15 cellular contexts compared by ENCODE assay signal in the genomic region with DNA sequence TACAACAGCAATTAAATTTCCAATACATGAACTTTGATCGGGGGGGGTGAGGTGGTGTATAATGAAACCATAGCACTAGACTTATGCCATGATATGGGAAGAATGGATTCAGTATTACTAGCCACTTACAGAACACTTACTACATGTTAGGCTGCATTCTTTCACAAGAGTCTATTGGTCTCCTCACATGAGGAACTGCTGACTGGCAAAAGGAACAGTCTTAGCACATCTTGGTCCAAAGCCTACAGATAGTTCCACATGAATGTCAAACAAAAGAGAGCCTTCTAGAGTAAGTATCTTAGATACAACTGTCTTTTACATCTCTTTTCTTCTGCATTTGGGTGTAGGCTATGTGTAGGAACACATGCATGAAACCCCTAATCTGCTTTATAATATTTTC.
"Had no signal": no experiment of that assay in that cellular context is flagged by ENCODE, and none has a peak within 500 bp of the region (broad histone marks: within the 10 kb centered on the region; RNA-seq: fewer than 3 reads in every experiment).

No MANE protein-coding gene starts in this region.

- H3K27ac Mint-ChIP-seq: activated CD4-positive, alpha-beta T cell treated with anti-CD3 and anti-CD28 coated beads, Interleukin-2, amount 10 ng/mL, durations not matched to agents 24 days and 14 days; activated CD8-positive, alpha-beta T cell treated with anti-CD3 and anti-CD28 coated beads, Interleukin-2, amount 10 ng/mL, durations not matched to agents 7 days and 5 days; stimulated activated naive B cell treated with anti-CD40 and anti-IgM and Interleukin-4, amounts not matched to agents 10 μg/mL and 1 μg/mL and 100 μg/mL, for 72 hours had no signal

- H3K9me3 Mint-ChIP-seq: activated CD4-positive, alpha-beta T cell treated with anti-CD3 and anti-CD28 coated beads, Interleukin-2, amount 10 ng/mL, durations not matched to agents 24 days and 14 days; central memory CD8-positive, alpha-beta T cell; stimulated activated naive B cell treated with anti-CD40 and anti-IgM and Interleukin-4, amounts not matched to agents 10 μg/mL and 1 μg/mL and 100 μg/mL, for 72 hours had no signal

- DNase-seq: activated CD4-positive, alpha-beta T cell treated with anti-CD3 and anti-CD28 coated beads, Interleukin-2, amount 10 ng/mL, durations not matched to agents 24 days and 14 days; activated CD4-positive, CD25-positive, alpha-beta regulatory T cell; activated CD8-positive, alpha-beta memory T cell treated with anti-CD3 and anti-CD28 coated beads, Interleukin-2, amount 50 U/mL, for 4 hours; activated CD8-positive, alpha-beta T cell treated with anti-CD3 and anti-CD28 coated beads, Interleukin-2, amount 10 ng/mL, durations not matched to agents 7 days and 5 days; activated naive CD4-positive, alpha-beta T cell; anterior cingulate cortex; brain microvascular endothelial cell; left colon; mammary epithelial cell; stimulated activated CD4-positive, alpha-beta T cell treated with anti-CD3 and anti-CD28 coated beads, Interleukin-15, amount 100 ng/mL, for 24 hours; stimulated activated CD4-positive, alpha-beta T cell treated with anti-CD3 and anti-CD28 coated beads, Interleukin-4, amount 100 ng/mL, for 1 hour; stimulated activated naive B cell treated with anti-CD40 and anti-IgM and Interleukin-4, amounts not matched to agents 10 μg/mL and 1 μg/mL and 100 μg/mL, for 72 hours; transverse colon had no signal

- H3K4me1 Mint-ChIP-seq: activated CD4-positive, alpha-beta T cell treated with anti-CD3 and anti-CD28 coated beads, Interleukin-2, amount 10 ng/mL, durations not matched to agents 24 days and 14 days; central memory CD8-positive, alpha-beta T cell; stimulated activated naive B cell treated with anti-CD40 and anti-IgM and Interleukin-4, amounts not matched to agents 10 μg/mL and 1 μg/mL and 100 μg/mL, for 72 hours had no signal

- H3K27me3 Mint-ChIP-seq: activated CD4-positive, alpha-beta T cell treated with anti-CD3 and anti-CD28 coated beads, Interleukin-2, amount 10 ng/mL, durations not matched to agents 24 days and 14 days; central memory CD8-positive, alpha-beta T cell; stimulated activated naive B cell treated with anti-CD40 and anti-IgM and Interleukin-4, amounts not matched to agents 10 μg/mL and 1 μg/mL and 100 μg/mL, for 72 hours had no signal

- ATAC-seq: activated CD8-positive, alpha-beta T cell treated with anti-CD3 and anti-CD28 coated beads, Interleukin-2, amount 10 ng/mL, durations not matched to agents 7 days and 5 days; esophagus mucosa; left colon; stimulated activated naive B cell treated with anti-CD40 and anti-IgM and Interleukin-4, amounts not matched to agents 10 μg/mL and 1 μg/mL and 100 μg/mL, for 72 hours had no signal

- H3K4me3 Mint-ChIP-seq: activated CD4-positive, alpha-beta T cell treated with anti-CD3 and anti-CD28 coated beads, Interleukin-2, amount 10 ng/mL, durations not matched to agents 24 days and 14 days; activated CD8-positive, alpha-beta T cell treated with anti-CD3 and anti-CD28 coated beads, Interleukin-2, amount 10 ng/mL, durations not matched to agents 7 days and 5 days; central memory CD8-positive, alpha-beta T cell; stimulated activated naive B cell treated with anti-CD40 and anti-IgM and Interleukin-4, amounts not matched to agents 10 μg/mL and 1 μg/mL and 100 μg/mL, for 72 hours had no signal
